In genomic region chr17:42774066-42774750, GRCh38 we compare ENCODE assay signal across 8 cellular contexts. TPM values are rescaled to one million over a fixed set of nuclear protein-coding genes. Genes with fewer than 3 reads are reported as not detected.
DNase-seq lines count a peak whose midpoint lies in the region; ATAC-seq and TF ChIP-seq lines count a peak whose summit lies in the region.

No MANE protein-coding gene starts in this region.

- in situ Hi-C loops in IMR-90 (cut with MboI; ENCODE audit: low sequenced_read_pairs), result no loop called here

- H3K27ac Mint-ChIP-seq in MCF 10A (ENCODE audit: low read depth, unreplicated experiment) (peak overlapping the region; percentile 89), mesothelial cell of epicardium (peak overlapping the region; percentile 99)

- dilution Hi-C loops in IMR-90 (cut with HindIII; ENCODE audit: low sequenced_read_pairs, unreplicated experiment), result no loop called here

- H2BK5ac ChIP-seq in IMR-90 (ENCODE audit: low read depth, low read length, poor library complexity, severe bottlenecking), result peak overlapping the region; percentile 90

- H2BK15ac ChIP-seq in IMR-90 (ENCODE audit: low read depth, low read length), result peak overlapping the region; percentile 98; the same call in 2 of the 3 replicates

- peak overlapping the region; percentile 90 for H2AFZ ChIP-seq in IMR-90 (replicated peaks; ENCODE audit: low read length, poor library complexity)

- no peaks in the 10 kb centered on the region for H3K27me3 ChIP-seq in AG04450 (ENCODE audit: control insufficient read depth, insufficient read depth, low read length)
- no peaks in the 10 kb centered on the region for H3K27me3 ChIP-seq in IMR-90 (ENCODE audit: control insufficient read depth, insufficient read depth, low read length)

- H3K4me3 Mint-ChIP-seq in MCF 10A (ENCODE audit: unreplicated experiment) (peak overlapping the region; percentile 87), mesothelial cell of epicardium (peak overlapping the region; percentile 99)

- no peak for TF ChIP-seq RAD21 in IMR-90 (IDR thresholded peaks at IDR 0.05; ENCODE audit: low read length)

- TF ChIP-seq CTCF in AG04450 (IDR thresholded peaks at IDR 0.05; ENCODE audit: low read depth, low read length) (no peak), IMR-90 (conservative IDR thresholded peaks at IDR 0.05; ENCODE audit: low read depth, low read length) (no peak), MCF 10A (IDR thresholded peaks at IDR 0.05; ENCODE audit: unreplicated experiment) (no peak), mesothelial cell of epicardium (IDR thresholded peaks at IDR 0.05; ENCODE audit: unreplicated experiment) (no peak), GM20000 (IDR thresholded peaks at IDR 0.05; ENCODE audit: extremely low read depth, missing control alignments) (no peak)

- BruUV-seq in IMR-90 (replicated peaks; lab: Mats Ljungman, UMichigan) (TSS peak; percentile 77), MCF 10A (replicated peaks; lab: Mats Ljungman, UMichigan) (no TSS peak)

- H3K27me3 Mint-ChIP-seq in MCF 10A (ENCODE audit: insufficient read depth, unreplicated experiment) (no peaks in the 10 kb centered on the region), mesothelial cell of epicardium (ENCODE audit: low read depth) (no peaks in the 10 kb centered on the region)

- peaks cover 7% of the 10 kb centered on the region; the same call in 1 of the 2 replicates for H3K9me1 ChIP-seq in IMR-90 (ENCODE audit: insufficient read depth, low read length)

- H4K20me1 ChIP-seq in IMR-90 (ENCODE audit: insufficient read depth, low read length), result no peaks in the 10 kb centered on the region

- peak overlapping the region; percentile 75 for H2BK120ac ChIP-seq in IMR-90 (ENCODE audit: low read depth, low read length)

- peak; percentile 40 for ATAC-seq in IMR-90 (ENCODE audit: low read depth)
- ATAC-seq in GM19397 (IDR thresholded peaks at IDR 0.05; ENCODE audit: unreplicated experiment), result no peak

- no CpG with 5 or more reads among the region's 3 CpGs for WGBS in IMR-90 (ENCODE audit: extremely low coverage in 2 of 2, insufficient read length in 1 of 2), 2 experiments

- H3K4me1 ChIP-seq in IMR-90 (ENCODE audit: control insufficient read depth, insufficient read depth, low read length), result peaks cover 2% of the 10 kb centered on the region; the same call in 1 of the 2 replicates

- TF ChIP-seq POLR2A in IMR-90 (IDR thresholded peaks at IDR 0.05; ENCODE audit: low read depth, low read length), result no peak

- no peak for DNase-seq in AG04450 (ENCODE audit: low read depth, low spot score)
- peak; percentile 55 for DNase-seq in IMR-90
- DNase-seq in MCF 10A (ENCODE audit: unreplicated experiment), result peak; percentile 37
- no peak for DNase-seq in mesothelial cell of epicardium (ENCODE audit: low spot score in 2 of 2, unreplicated experiment in 2 of 2)
- DNase-seq in superior temporal gyrus (ENCODE audit: extremely low spot score), result no peak
- DNase-seq in NCI-H2107 treated with DMSO at 0.1 percent for 48 hours (lab: John Stamatoyannopoulos, UW; ENCODE audit: unreplicated experiment), result no peak
- no peak for DNase-seq in GM20000 (ENCODE audit: low spot score)

- H3K27ac ChIP-seq in AG04450 (ENCODE audit: low read depth, low read length) (peak overlapping the region; percentile 85), IMR-90 (ENCODE audit: insufficient read depth, low read length) (peak overlapping the region; percentile 96)

- H4K8ac ChIP-seq in IMR-90 (ENCODE audit: low read depth in 2 of 2, low read length in 2 of 2), result peak overlapping the region; percentile 81 to 97

- peak overlapping the region; percentile 64 for H2BK20ac ChIP-seq in IMR-90 (ENCODE audit: low read depth, low read length)

- peak overlapping the region; percentile 61 for H3K23ac ChIP-seq in IMR-90 (ENCODE audit: low read depth, low read length)

- H3K18ac ChIP-seq in IMR-90 (ENCODE audit: low read depth, low read length), result peak overlapping the region; percentile 21; the same call in 1 of the 2 replicates

- H3K4me2 ChIP-seq in IMR-90 (ENCODE audit: low read depth, low read length), result peak overlapping the region; percentile 90

- peaks cover 8% of the 10 kb centered on the region for H3K4me1 Mint-ChIP-seq in MCF 10A (ENCODE audit: insufficient read depth, unreplicated experiment)
- H3K4me1 Mint-ChIP-seq in mesothelial cell of epicardium, result peaks cover 12% of the 10 kb centered on the region

- intact Hi-C loops in IMR-90 (cut with micrococcal nuclease), result no loop called here
- intact Hi-C loops in MCF 10A (cut with micrococcal nuclease), result no loop called here

- H2AK9ac ChIP-seq in IMR-90 (replicated peaks; ENCODE audit: low read depth, low read length, poor library complexity), result peak overlapping the region; percentile 97

- H2AK5ac ChIP-seq in IMR-90 (ENCODE audit: low read depth, low read length), result peak overlapping the region; percentile 94

- peak overlapping the region; percentile 76 for H3K14ac ChIP-seq in IMR-90 (replicated peaks; ENCODE audit: low read depth, low read length)

- peak overlapping the region; percentile 97 for H3K56ac ChIP-seq in IMR-90 (ENCODE audit: extremely low read depth, insufficient read depth, low read length)

- peak overlapping the region; percentile 96 for H3K4ac ChIP-seq in IMR-90 (ENCODE audit: low read depth, low read length)

- peak overlapping the region; percentile 92; the same call in 1 of the 2 replicates for H4K5ac ChIP-seq in IMR-90 (ENCODE audit: low read depth, low read length)

- H3K36me3 Mint-ChIP-seq in MCF 10A (ENCODE audit: insufficient read depth, unreplicated experiment), result peaks cover 25% of the 10 kb centered on the region
- H3K36me3 Mint-ChIP-seq in mesothelial cell of epicardium, result peaks cover 10% of the 10 kb centered on the region

- H3K9me3 ChIP-seq in AG04450 (ENCODE audit: control insufficient read depth, insufficient read depth, low read length) (no peaks in the 10 kb centered on the region), IMR-90 (ENCODE audit: control insufficient read depth, insufficient read depth, low read length) (no peaks in the 10 kb centered on the region)

- H3K9me3 Mint-ChIP-seq in MCF 10A (ENCODE audit: unreplicated experiment) (no peaks in the 10 kb centered on the region), mesothelial cell of epicardium (no peaks in the 10 kb centered on the region)

- H4K91ac ChIP-seq in IMR-90 (ENCODE audit: insufficient read depth, low read depth, low read length), result peak overlapping the region; percentile 95

- CTCF ChIA-PET in AG04450 (lab: Charles Lee), result interaction anchor here (1.4 to 3.3 kb wide), 5 partner anchors 11 to 195 kb away, joined by 3 to 39 read pairs (median 5); partner anchors contain the start of gene BECN1
- CTCF ChIA-PET in IMR-90 (lab: Yijun Ruan, JAX), result interaction anchor here (0.6 kb wide), 1 partner anchor 223 kb away, joined by 3 read pairs; no protein-coding TSS in a partner anchor
- CTCF ChIA-PET in MCF 10A (lab: Yijun Ruan, JAX), result interaction anchor here (0.7 to 2.9 kb wide), 3 partner anchors 11 to 196 kb away, joined by 3 to 14 read pairs (median 4); partner anchors contain the start of gene PSMC3IP

- peaks cover 16 to 36% of the 10 kb centered on the region in 2 experiments; a peak in 3 of 4 replicates for H3K79me1 ChIP-seq in IMR-90 (ENCODE audit: low read depth in 1 of 2, low read length in 2 of 2)

- H3K36me3 ChIP-seq in IMR-90 (ENCODE audit: control insufficient read depth, insufficient read depth, low read length), result peaks cover 22% of the 10 kb centered on the region

- H3K4me3 ChIP-seq in AG04450 (ENCODE audit: low read depth, low read length), result peak overlapping the region; percentile 97
- H3K4me3 ChIP-seq in IMR-90 (ENCODE audit: insufficient read depth, low read depth, low read length), result peak overlapping the region; percentile 84

- peak overlapping the region; percentile 97 for H3K9ac ChIP-seq in IMR-90 (ENCODE audit: low read depth, low read length)

- POLR2A ChIA-PET in AG04450 (lab: Yijun Ruan, JAX) (interaction anchor here (0.6 to 1.4 kb wide), 5 partner anchors 9 to 196 kb away, joined by 4 to 7 read pairs (median 5); partner anchors contain the start of gene BECN1), IMR-90 (lab: Charles Lee; ENCODE audit: unreplicated experiment) (no interaction called here), MCF 10A (lab: Yijun Ruan, JAX) (interaction anchor here (0.6 to 3.5 kb wide), 22 partner anchors 8 to 757 kb away, joined by 3 to 31 read pairs (median 6); partner anchors contain the start of genes BECN1, CNTD1, COA3 and DNAJC7)

RNA-seq across cellular contexts. Expression of gene VPS25, which starts 1.0 kb away (rescaled TPM):
- polyA plus RNA-seq in AG04450 (2011; rRNA removed), result 94.0 and 107 TPM in 2 replicates
- 45.7 and 66.4 TPM in 2 replicates for polyA minus RNA-seq in AG04450 (2011; rRNA and poly(A)+ RNA removed)
- total RNA-seq in IMR-90 (2012; rRNA removed), result 71.3 and 78.3 TPM in 2 replicates
- polyA plus RNA-seq in IMR-90 (2012; rRNA removed), result 127 and 130 TPM in 2 replicates
- 52.7 and 94.7 TPM in 2 replicates for polyA plus RNA-seq in IMR-90 (2012; cell fraction: cytosol; rRNA removed)
- polyA plus RNA-seq in IMR-90 (2012; cell fraction: nucleus; rRNA removed; ENCODE audit: low replicate concordance), result 59.9 and 91.1 TPM in 2 replicates
- 84.3 and 96.0 TPM in 2 replicates for total RNA-seq in MCF 10A (2022)
- 59.4 to 65.0 TPM (median 64.9 TPM) in 3 replicates for total RNA-seq in mesothelial cell of epicardium

RNA-seq across cellular contexts. Expression of gene WNK4, which starts 6.2 kb away (rescaled TPM):
- polyA plus RNA-seq in AG04450 (2011; rRNA removed) (2.3 and 2.7 TPM in 2 replicates), IMR-90 (2012; rRNA removed) (15.1 and 16.2 TPM in 2 replicates)
- 3.1 and 3.6 TPM in 2 replicates for polyA minus RNA-seq in AG04450 (2011; rRNA and poly(A)+ RNA removed)
- total RNA-seq in IMR-90 (2012; rRNA removed) (1.3 and 1.9 TPM in 2 replicates), MCF 10A (2022) (2.3 and 5.4 TPM in 2 replicates), mesothelial cell of epicardium (1.3 to 1.8 TPM (median 1.7 TPM) in 3 replicates)
- 6.8 and 7.9 TPM in 2 replicates for polyA plus RNA-seq in IMR-90 (2012; cell fraction: cytosol; rRNA removed)
- 41.3 and 74.4 TPM in 2 replicates for polyA plus RNA-seq in IMR-90 (2012; cell fraction: nucleus; rRNA removed; ENCODE audit: low replicate concordance)

RNA-seq across cellular contexts. Expression of gene RAMP2, which starts 13.2 kb away (rescaled TPM):
- polyA plus RNA-seq in AG04450 (2011; rRNA removed) (1.4 and 1.7 TPM in 2 replicates), IMR-90 (2012; rRNA removed) (1.6 and 2.5 TPM in 2 replicates)
- 1.8 and 2.2 TPM in 2 replicates for polyA minus RNA-seq in AG04450 (2011; rRNA and poly(A)+ RNA removed)
- total RNA-seq in IMR-90 (2012; rRNA removed) (0.18 and 0.28 TPM in 2 replicates), MCF 10A (2022) (not detected in 2 replicates), mesothelial cell of epicardium (19.5 to 22.3 TPM (median 21.6 TPM) in 3 replicates)
- polyA plus RNA-seq in IMR-90 (2012; cell fraction: cytosol; rRNA removed), result 1.7 and 1.8 TPM in 2 replicates
- polyA plus RNA-seq in IMR-90 (2012; cell fraction: nucleus; rRNA removed; ENCODE audit: low replicate concordance), result 0.16 and 0.25 TPM in 2 replicates

RNA-seq across cellular contexts. Expression of gene COA3, which starts 24.3 kb away (rescaled TPM):
- polyA plus RNA-seq in AG04450 (2011; rRNA removed) (86.7 and 96.3 TPM in 2 replicates), IMR-90 (2012; rRNA removed) (66.8 and 75.9 TPM in 2 replicates)
- 33.9 and 43.3 TPM in 2 replicates for polyA minus RNA-seq in AG04450 (2011; rRNA and poly(A)+ RNA removed)
- total RNA-seq in IMR-90 (2012; rRNA removed) (50.5 and 78.1 TPM in 2 replicates), MCF 10A (2022) (41.0 and 52.7 TPM in 2 replicates), mesothelial cell of epicardium (52.4 to 57.4 TPM (median 54.3 TPM) in 3 replicates)
- polyA plus RNA-seq in IMR-90 (2012; cell fraction: cytosol; rRNA removed), result 98.0 and 195 TPM in 2 replicates
- 20.9 and 24.9 TPM in 2 replicates for polyA plus RNA-seq in IMR-90 (2012; cell fraction: nucleus; rRNA removed; ENCODE audit: low replicate concordance)

RNA-seq across cellular contexts. Expression of gene CNTD1, which starts 24.5 kb away (rescaled TPM):
- polyA plus RNA-seq in AG04450 (2011; rRNA removed) (0.09 and 0.14 TPM in 2 replicates), IMR-90 (2012; rRNA removed) (not detected in 2 replicates)
- polyA minus RNA-seq in AG04450 (2011; rRNA and poly(A)+ RNA removed), result not detected in 2 replicates
- total RNA-seq in IMR-90 (2012; rRNA removed) (not detected in 2 replicates), MCF 10A (2022) (not detected in 2 replicates), mesothelial cell of epicardium (0.09 to 0.14 TPM in 2 of 3 replicates, not detected in the other)
- polyA plus RNA-seq in IMR-90 (2012; cell fraction: cytosol; rRNA removed), result not detected in 2 replicates
- not detected in 2 replicates for polyA plus RNA-seq in IMR-90 (2012; cell fraction: nucleus; rRNA removed; ENCODE audit: low replicate concordance)

Comparison
In these comparisons a context has a peak if more than half of its experiments do, and no peak if none do; other contexts are left out.
1. DNase-seq: peak in IMR-90 (single experiment) and MCF 10A (single experiment); none in AG04450 (single experiment), mesothelial cell of epicardium (0 of 2), superior temporal gyrus (single experiment), NCI-H2107 treated with DMSO at 0.1 percent for 48 hours (single experiment) and GM20000 (single experiment).
2. RNA of gene RAMP2, which starts 13.2 kb away (total RNA-seq): 19.5 to 22.3 TPM in mesothelial cell of epicardium; 0.18 to 0.28 TPM in IMR-90 and not detected in MCF 10A; every median in the first group is over 10 times any median in the second.